Comparison of ENCODE assay signal across 34 cellular contexts in genomic region chr18:31329787-31330438, GRCh38. TPM values are rescaled to one million over a fixed set of nuclear protein-coding genes. Genes with fewer than 3 reads are reported as not detected.
"Had no signal": no experiment of that assay in that cellular context is flagged by ENCODE, and none has a peak within 500 bp of the region (broad histone marks: within the 10 kb centered on the region; RNA-seq: fewer than 3 reads in every experiment).

No MANE protein-coding gene starts in this region.

- H3K27ac ChIP-seq: pancreas, right atrium auricular region, suprapubic skin, tibial artery, upper lobe of right lung had no signal

- H3K4me3 ChIP-seq: pancreas, right atrium auricular region, suprapubic skin, tibial artery, upper lobe of right lung had no signal

- H3K4me3 Mint-ChIP-seq: activated naive CD4-positive, alpha-beta T cell treated with anti-CD3 and anti-CD28 coated beads, Interleukin-2, amount 10 ng/mL, durations not matched to agents 7 days and 5 days; mesothelial cell of epicardium; naive B cell; nephron progenitor cell; T-helper 2 cell treated with Interferon-gamma antibody and Interleukin-4, amounts not matched to agents 5 μg/mL and 100 μg/mL, for 36 hours had no signal

- H3K27me3 Mint-ChIP-seq: activated naive CD4-positive, alpha-beta T cell treated with anti-CD3 and anti-CD28 coated beads, Interleukin-2, amount 10 ng/mL, durations not matched to agents 7 days and 5 days; naive B cell had no signal

- H3K27me3 ChIP-seq: pancreas, right atrium auricular region, suprapubic skin, tibial artery, upper lobe of right lung had no signal

- H3K9me3 ChIP-seq: pancreas, right atrium auricular region, suprapubic skin, tibial artery, upper lobe of right lung had no signal

- H3K27ac Mint-ChIP-seq: activated naive CD4-positive, alpha-beta T cell treated with anti-CD3 and anti-CD28 coated beads, Interleukin-2, amount 10 ng/mL, durations not matched to agents 7 days and 5 days; mesothelial cell of epicardium; naive B cell; nephron progenitor cell; T-helper 2 cell treated with Interferon-gamma antibody and Interleukin-4, amounts not matched to agents 5 μg/mL and 100 μg/mL, for 36 hours had no signal

- H3K4me1 ChIP-seq: pancreas, suprapubic skin, upper lobe of right lung had no signal

- H3K36me3 Mint-ChIP-seq: activated naive CD4-positive, alpha-beta T cell treated with anti-CD3 and anti-CD28 coated beads, Interleukin-2, amount 10 ng/mL, durations not matched to agents 7 days and 5 days; mesothelial cell of epicardium; naive B cell had no signal

- ATAC-seq: left colon, pancreas, upper lobe of right lung had no signal

- H3K4me1 Mint-ChIP-seq: activated naive CD4-positive, alpha-beta T cell treated with anti-CD3 and anti-CD28 coated beads, Interleukin-2, amount 10 ng/mL, durations not matched to agents 7 days and 5 days; naive B cell had no signal

- DNase-seq: activated CD4-positive, alpha-beta T cell treated with anti-CD3 and anti-CD28 coated beads for 4 hours; activated CD4-positive, alpha-beta T cell treated with anti-CD3 and anti-CD28 coated beads, Interleukin-2, amount 50 U/mL, for 4 hours; activated CD4-positive, CD25-positive, alpha-beta regulatory T cell; activated CD8-positive, alpha-beta memory T cell treated with anti-CD3 and anti-CD28 coated beads for 24 hours; activated gamma-delta T cell; activated naive CD4-positive, alpha-beta T cell treated with anti-CD3 and anti-CD28 coated beads, Interleukin-2, amount 10 ng/mL, durations not matched to agents 7 days and 5 days; activated T-cell treated with anti-CD3 and anti-CD28 coated beads, Interleukin-2, amount 50 U/mL, for 1 hour; amniotic stem cell; caudate nucleus; head of caudate nucleus; hippocampal formation; left colon; mammary epithelial cell; naive B cell; nephron progenitor cell; nucleus accumbens; pancreas; stimulated activated CD4-positive, alpha-beta T cell treated with anti-CD3 and anti-CD28 coated beads, Interleukin-15, amount 100 ng/mL, for 24 hours; stimulated activated CD4-positive, alpha-beta T cell treated with anti-CD3 and anti-CD28 coated beads, Interleukin-2, amount 100 ng/mL, for 24 hours; stimulated activated naive CD4-positive, alpha-beta T cell; T-helper 1 cell; tibial artery; upper lobe of right lung had no signal

- H3K36me3 ChIP-seq: pancreas, right atrium auricular region, tibial artery, upper lobe of right lung had no signal

- H3K9me3 Mint-ChIP-seq: activated naive CD4-positive, alpha-beta T cell treated with anti-CD3 and anti-CD28 coated beads, Interleukin-2, amount 10 ng/mL, durations not matched to agents 7 days and 5 days; mesothelial cell of epicardium; nephron progenitor cell; T-helper 2 cell treated with Interferon-gamma antibody and Interleukin-4, amounts not matched to agents 5 μg/mL and 100 μg/mL, for 36 hours had no signal

RNA-seq across cellular contexts. Expression of gene DSG1, which starts 12.0 kb away (rescaled TPM):
- total RNA-seq: chondrocyte, endothelial cell of umbilical vein, fibroblast of lung, fibroblast of villous mesenchyme, left colon, pancreas, pulmonary artery endothelial cell, upper lobe of right lung had no signal
- polyA plus RNA-seq: endothelial cell of umbilical vein, fibroblast of lung had no signal

RNA-seq across cellular contexts. Expression of gene DSG4, which starts 46.7 kb away (rescaled TPM):
- total RNA-seq: astrocyte, chondrocyte, endothelial cell of umbilical vein, fibroblast of lung, fibroblast of villous mesenchyme, pancreas, pulmonary artery endothelial cell, right atrium auricular region, upper lobe of right lung had no signal
- polyA plus RNA-seq: endothelial cell of umbilical vein, fibroblast of lung, liver, pancreas had no signal
